16 cellular contexts compared by ENCODE assay signal in genomic region chr21:20968391-20968790, GRCh38. TPM values are rescaled to one million over a fixed set of nuclear protein-coding genes. Genes with fewer than 3 reads are reported as not detected.
DNase-seq lines count a peak whose midpoint lies in the region; ATAC-seq, FAIRE-seq and TF ChIP-seq lines count a peak whose summit lies in the region.
"Had no signal": no experiment of that assay in that cellular context is flagged by ENCODE, and none has a peak within 500 bp of the region (broad histone marks: within the 10 kb centered on the region; RNA-seq: fewer than 3 reads in every experiment).

No MANE protein-coding gene starts in this region.

- no peaks in the 10 kb centered on the region for H3K79me2 ChIP-seq in K562 (ENCODE audit: control insufficient read depth, insufficient read depth, low read length)
- no peaks in the 10 kb centered on the region for H3K79me2 ChIP-seq in keratinocyte (ENCODE audit: control insufficient read depth, insufficient read depth, low read length)

- intact Hi-C loops in A673 (cut with micrococcal nuclease; ENCODE audit: unreplicated experiment), result loop anchor here (5.0 to 10.0 kb wide), 2 partner anchors 86 to 234 kb away; no protein-coding TSS in a partner anchor
- intact Hi-C loops in K562 (cut with micrococcal nuclease), result no loop called here

- H3K4me3 ChIP-seq in A673 (ENCODE audit: low read depth, low read length, poor library complexity, severe bottlenecking) (no peak overlapping the region), K562 (no peak overlapping the region), keratinocyte (ENCODE audit: control insufficient read depth in 2 of 3, extremely low read depth in 1 of 3, insufficient read depth in 2 of 3, low read depth in 1 of 3, low read length in 3 of 3) (no peak overlapping the region), suprapubic skin (no peak overlapping the region)
- H3K4me3 ChIP-seq: GM12878 had no signal

- no peaks in the 10 kb centered on the region for H3K36me3 ChIP-seq in A673 (ENCODE audit: insufficient read depth, low read length, poor library complexity, severe bottlenecking)
- no peaks in the 10 kb centered on the region for H3K36me3 ChIP-seq in K562 (ENCODE audit: control insufficient read depth, insufficient read depth, low read length)
- no peaks in the 10 kb centered on the region for H3K36me3 ChIP-seq in keratinocyte (ENCODE audit: control insufficient read depth in 2 of 2, extremely low read depth in 1 of 2, insufficient read depth in 2 of 2, low read length in 2 of 2)
- no peaks in the 10 kb centered on the region for H3K36me3 ChIP-seq in suprapubic skin

- FAIRE-seq in K562 (lab: Jason Lieb, UNC) (no peak), keratinocyte (lab: Jason Lieb, UNC) (no peak)
- FAIRE-seq: colon, GM12878, kidney had no signal

- BruUV-seq in A673 (replicated peaks; lab: Mats Ljungman, UMichigan), result no TSS peak
- no TSS peak for BruUV-seq in K562 (replicated peaks; lab: Mats Ljungman, UMichigan)

- POLR2A ChIA-PET in A673 (lab: Charles Lee; ENCODE audit: low non-redundant PET), result interaction anchor here (0.6 kb wide), 1 partner anchor 49 kb away, joined by 3 read pairs; no protein-coding TSS in a partner anchor
- POLR2A ChIA-PET in K562 (lab: Yijun Ruan, JAX), result no interaction called here

- DNase-seq in A673 (ENCODE audit: low spot score) (peak; percentile 23), MV-4-11 (lab: John Stamatoyannopoulos, UW) (peak; percentile 53), K562 (ENCODE audit: extremely low read depth in 1 of 4, low spot score in 3 of 4) (no peak), keratinocyte (ENCODE audit: low read depth, low spot score) (no peak), suprapubic skin (ENCODE audit: low spot score in 2 of 2) (no peak)
- DNase-seq: ACHN; activated naive CD8-positive, alpha-beta T cell treated with anti-CD3 and anti-CD28 coated beads, Interleukin-2, amount 50 U/mL, for 24 hours; glutamatergic neuron; kidney had no signal

- H3K4me2 ChIP-seq in K562 (ENCODE audit: insufficient read depth, low read length), result no peak overlapping the region
- H3K4me2 ChIP-seq in keratinocyte (ENCODE audit: control insufficient read depth, extremely low read depth, insufficient read depth, low read depth, low read length), result no peak overlapping the region

- in situ Hi-C loops in K562 (cut with MboI), result no loop called here

- 2% methylated on average over 4 of the region's 4 CpGs for WGBS in K562 (ENCODE audit: insufficient coverage, low coverage, missing lambda C conversion rate)
- 28% methylated on average over 4 of the region's 4 CpGs for WGBS in suprapubic skin

- H3K27ac ChIP-seq in A673 (ENCODE audit: low read depth, low read length, poor library complexity, severe bottlenecking) (no peak overlapping the region), K562 (ENCODE audit: extremely low read depth, low read depth, low read length) (no peak overlapping the region), keratinocyte (ENCODE audit: control insufficient read depth, insufficient read depth, low read length) (no peak overlapping the region), suprapubic skin (no peak overlapping the region)

- TF ChIP-seq CTCF in A673 (conservative IDR thresholded peaks at IDR 0.05; ENCODE audit: low read depth, low read length) (no peak), K562 (IDR thresholded peaks at IDR 0.05 in 2 of 3, conservative IDR thresholded peaks at IDR 0.05 in 1 of 3; ENCODE audit: insufficient read depth in 2 of 3, low read depth in 1 of 3, low read length in 3 of 3) (no peak), keratinocyte (optimal IDR thresholded peaks at IDR 0.05 in 1 of 3, IDR thresholded peaks at IDR 0.05 in 1 of 3, conservative IDR thresholded peaks at IDR 0.05 in 1 of 3; ENCODE audit: extremely low read depth in 1 of 3, insufficient read depth in 2 of 3, low read length in 3 of 3) (no peak), suprapubic skin (IDR thresholded peaks at IDR 0.05) (no peak)

- H3K27me3 ChIP-seq in A673 (replicated peaks; ENCODE audit: insufficient read depth, low read depth, low read length, poor library complexity) (no peaks in the 10 kb centered on the region), K562 (ENCODE audit: control insufficient read depth in 2 of 2, insufficient read depth in 2 of 2, low read length in 2 of 2) (no peaks in the 10 kb centered on the region), keratinocyte (ENCODE audit: control insufficient read depth, extremely low read depth, insufficient read depth, low read length) (no peaks in the 10 kb centered on the region), suprapubic skin (no peaks in the 10 kb centered on the region)

- H2AFZ ChIP-seq in K562 (ENCODE audit: low read depth, low read length), result peak overlapping the region; percentile 36; the same call in 1 of the 2 replicates
- peak overlapping the region; percentile 40 for H2AFZ ChIP-seq in keratinocyte (ENCODE audit: control insufficient read depth, low read length)

- no peak for TF ChIP-seq POLR2A in K562 (conservative IDR thresholded peaks at IDR 0.05)
- TF ChIP-seq POLR2A in suprapubic skin (IDR thresholded peaks at IDR 0.05), result no peak

- no peak for TF ChIP-seq RAD21 in K562 (CRISPR knock-in tag; conservative IDR thresholded peaks at IDR 0.05 in 1 of 2, IDR thresholded peaks at IDR 0.05 in 1 of 2)

- H3K9me3 ChIP-seq in A673 (ENCODE audit: low read depth, low read length, poor library complexity, severe bottlenecking) (no peaks in the 10 kb centered on the region), K562 (replicated peaks; ENCODE audit: control insufficient read depth, insufficient read depth, low read depth, low read length) (no peaks in the 10 kb centered on the region), keratinocyte (ENCODE audit: control insufficient read depth, low read depth, low read length) (no peaks in the 10 kb centered on the region), suprapubic skin (no peaks in the 10 kb centered on the region)

- H3K9ac ChIP-seq in K562 (ENCODE audit: insufficient read depth in 1 of 2, low read depth in 2 of 2, low read length in 2 of 2) (no peak overlapping the region), keratinocyte (ENCODE audit: control insufficient read depth, extremely low read depth, insufficient read depth, low read length) (no peak overlapping the region)

- no peaks in the 10 kb centered on the region for H4K20me1 ChIP-seq in K562 (replicated peaks; ENCODE audit: control insufficient read depth, insufficient read depth, low read length)
- H4K20me1 ChIP-seq in keratinocyte (ENCODE audit: control insufficient read depth, extremely low read depth, insufficient read depth, low read length), result no peaks in the 10 kb centered on the region

- no peak for ATAC-seq in K562
- ATAC-seq in HG02610 (IDR thresholded peaks at IDR 0.05; ENCODE audit: unreplicated experiment), result no peak
- ATAC-seq in GM19023 (IDR thresholded peaks at IDR 0.05; ENCODE audit: unreplicated experiment), result no peak
- ATAC-seq in GM18858 (IDR thresholded peaks at IDR 0.05; ENCODE audit: unreplicated experiment), result no peak
- ATAC-seq: activated naive CD8-positive, alpha-beta T cell treated with anti-CD3 and anti-CD28 coated beads, Interleukin-2, amount 50 U/mL, for 24 hours; GM12878 had no signal

- TF ChIP-seq EP300 in K562 (IDR thresholded peaks at IDR 0.05; ENCODE audit: low read length), result no peak
- TF ChIP-seq EP300 in suprapubic skin (IDR thresholded peaks at IDR 0.05), result no peak

- CTCF ChIA-PET in A673 (lab: Charles Lee), result no interaction called here
- CTCF ChIA-PET in K562 (lab: Yijun Ruan, JAX; ENCODE audit: low intra/inter-chr PET ratio), result no interaction called here

- no peaks in the 10 kb centered on the region for H3K9me1 ChIP-seq in K562 (ENCODE audit: control insufficient read depth, insufficient read depth, low read length)
- no peaks in the 10 kb centered on the region for H3K9me1 ChIP-seq in keratinocyte (ENCODE audit: control insufficient read depth, extremely low read depth, insufficient read depth, low read length)

- H3K4me1 ChIP-seq in A673 (ENCODE audit: insufficient read depth, low read length, poor library complexity, severe bottlenecking), result peaks cover 6% of the 10 kb centered on the region
- no peaks in the 10 kb centered on the region for H3K4me1 ChIP-seq in K562 (replicated peaks in 1 of 2; ENCODE audit: control insufficient read depth in 2 of 2, insufficient read depth in 2 of 2, low read length in 2 of 2)
- H3K4me1 ChIP-seq in keratinocyte (ENCODE audit: control insufficient read depth, extremely low read depth, insufficient read depth, low read length), result no peaks in the 10 kb centered on the region
- H3K4me1 ChIP-seq in suprapubic skin, result no peaks in the 10 kb centered on the region

- dilution Hi-C loops in keratinocyte (cut with MboI; ENCODE audit: extremely low pct_ligation_motif_present, low sequenced_read_pairs), result no loop called here

RNA-seq across cellular contexts. Expression of gene NCAM2, which starts 29.8 kb away (rescaled TPM):
- total RNA-seq in A673 (2021) (36.0 and 38.2 TPM in 2 replicates), K562 (2014; rRNA removed) (14.8 and 15.9 TPM in 2 replicates), K562 (2014; rRNA removed; fragmentation: Illumina TruSeq; extraction: Trizol) (51.2 and 82.9 TPM in 2 replicates), K562 (2015; rRNA removed; fragmentation: Illumina TruSeq; extraction: Trizol) (24.2 and 27.8 TPM in 2 replicates), K562 (2021) (52.8 and 54.5 TPM in 2 replicates), suprapubic skin (1 to 10 TPM in 1 of 4 donors, under 1 TPM in 3; 0.25 to 1.0 (median 0.92) TPM)
- total RNA-seq in K562 (2011; cell fraction: chromatin; rRNA removed; ENCODE audit: low replicate concordance), result 51.1 and 253 TPM in 2 replicates
- total RNA-seq in K562 (2011; cell fraction: nucleolus; rRNA removed), result 8.7 and 12.8 TPM in 2 replicates
- total RNA-seq in K562 (2011; cell fraction: nucleoplasm; rRNA removed), result 22.4 and 25.6 TPM in 2 replicates
- polyA plus RNA-seq in K562 (2011; rRNA removed) (41.5 and 58.2 TPM in 2 replicates), K562 (2014; fragmentation: Illumina TruSeq; extraction: Trizol) (19.3 and 22.7 TPM in 2 replicates), K562 (2014; fragmentation: Nextera tagmentation; extraction: Ambion mirVana) (10 to 100 TPM; 23.3 to 35.8 TPM), K562 (2014; rRNA removed) (11.1 and 14.0 TPM in 2 replicates), keratinocyte (0.02 to 0.23 TPM (median 0.16 TPM) in 3 replicates)
- 3.2 and 6.9 TPM in 2 replicates for polyA plus RNA-seq in K562 (2011; cell fraction: cytosol; rRNA removed)
- polyA plus RNA-seq in K562 (2011; cell fraction: nucleus; rRNA removed), result 23.3 and 35.2 TPM in 2 replicates
- polyA plus RNA-seq in K562 (2012), result 12.9 and 25.5 TPM in 2 replicates
- 187 and 244 TPM in 2 replicates for polyA minus RNA-seq in K562 (2011; rRNA and poly(A)+ RNA removed)
- 20.9 and 23.7 TPM in 2 replicates for polyA minus RNA-seq in K562 (2011; cell fraction: cytosol; rRNA and poly(A)+ RNA removed)
- polyA minus RNA-seq in K562 (2011; cell fraction: nucleus; rRNA and poly(A)+ RNA removed), result 31.2 and 65.5 TPM in 2 replicates
- not detected for polyA plus RNA-seq in keratinocyte (2011; ENCODE audit: low read depth)
- polyA plus RNA-seq in keratinocyte (2011; cell fraction: cytosol; rRNA removed), result 0.07 and 0.10 TPM in 2 replicates
- polyA plus RNA-seq in keratinocyte (2011; cell fraction: nucleus; rRNA removed), result 0.08 and 0.45 TPM in 2 replicates
- polyA plus RNA-seq in keratinocyte (2012; ENCODE audit: low replicate concordance), result not detected in 2 replicates
- 0.03 TPM in 1 of 3 replicates, not detected in the others for polyA minus RNA-seq in keratinocyte
- polyA minus RNA-seq in keratinocyte (2011; cell fraction: cytosol; rRNA and poly(A)+ RNA removed), result not detected
- polyA minus RNA-seq in keratinocyte (2011; cell fraction: nucleus; rRNA and poly(A)+ RNA removed), result 0.54 TPM in 1 of 2 replicates, not detected in the other
- total RNA-seq: OCI-LY7 had no signal
- polyA plus RNA-seq: IgD-negative memory B cell had no signal

Comparison
In these comparisons a context has a peak if more than half of its experiments do, and no peak if none do; other contexts are left out.
1. DNase-seq: peak in A673 (single experiment) and MV-4-11 (single experiment); none in K562 (0 of 4), keratinocyte (single experiment) and suprapubic skin (0 of 2).
2. RNA of gene NCAM2, which starts 29.8 kb away (total RNA-seq): 8.7 to 253 TPM in K562 and 36.0 to 38.2 TPM in A673; 0.25 to 1.0 TPM in suprapubic skin; every median in the first group is over 4 times any median in the second.